9 cellular contexts compared by ENCODE assay signal in the genomic region with DNA sequence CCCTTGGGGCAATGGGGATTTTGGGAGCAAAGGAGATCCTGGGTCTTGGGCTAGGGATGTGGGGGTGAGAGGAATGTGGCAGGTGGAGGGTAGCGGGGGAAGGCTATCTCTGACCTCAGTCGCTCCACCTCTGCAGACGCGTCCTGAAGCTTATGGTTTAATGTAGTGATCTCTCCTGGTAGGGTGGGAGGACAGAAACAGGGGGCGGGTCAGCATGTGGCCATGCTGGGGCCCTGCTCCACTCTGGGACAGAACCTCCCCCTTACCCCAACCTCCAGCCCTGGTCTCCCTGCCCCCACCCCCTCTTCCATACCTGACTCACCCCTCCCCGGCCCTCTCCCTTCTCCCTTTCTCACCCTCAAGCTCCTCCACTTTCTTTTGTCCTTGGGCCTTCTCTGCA. TPM values are rescaled to one million over a fixed set of nuclear protein-coding genes. Genes with fewer than 3 reads are reported as not detected.
A peak's percentile ranks its signal among the peaks of the same experiment; 100 is the strongest.
DNase-seq lines count a peak whose midpoint lies in the region; ATAC-seq, FAIRE-seq and TF ChIP-seq lines count a peak whose summit lies in the region.
"Had no signal": no experiment of that assay in that cellular context is flagged by ENCODE, and none has a peak within 500 bp of the region (broad histone marks: within the 10 kb centered on the region; RNA-seq: fewer than 3 reads in every experiment).

No MANE protein-coding gene starts in this region.

- H3K9me2 ChIP-seq in PC-9 (ENCODE audit: insufficient read depth): no peaks in the 10 kb centered on the region

- H3K36me3 ChIP-seq in ACC112 (ENCODE audit: insufficient read depth, low read length) (peaks cover 3% of the 10 kb centered on the region; the same call in 1 of the 2 replicates), GM12878 (ENCODE audit: control insufficient read depth in 2 of 2, insufficient read depth in 2 of 2, low read length in 1 of 2) (peaks cover 11 to 23% of the 10 kb centered on the region in 2 experiments), PC-9 (ENCODE audit: low read depth) (no peaks in the 10 kb centered on the region)

- SMC1A ChIA-PET in GM12878 (lab: Charles Lee; ENCODE audit: uncharacterized antibody, unreplicated experiment): interaction anchor here (0.8 kb wide), 1 partner anchor 9 kb away, joined by 3 read pairs; no protein-coding TSS in a partner anchor

- peak; percentile 6 for ATAC-seq in GM12878
- no peak for ATAC-seq in HG03280 (IDR thresholded peaks at IDR 0.05; ENCODE audit: unreplicated experiment)

- TF ChIP-seq RAD21 in GM12878 (IDR thresholded peaks at IDR 0.05; ENCODE audit: insufficient read depth, low read depth, low read length): no peak

- H3K27me3 ChIP-seq in ACC112 (ENCODE audit: insufficient read depth, low read length) (no peaks in the 10 kb centered on the region), GM12878 (replicated peaks in 1 of 2; ENCODE audit: control insufficient read depth in 2 of 2, insufficient read depth in 2 of 2, low read length in 1 of 2) (no peaks in the 10 kb centered on the region), mononuclear cell (ENCODE audit: insufficient read depth, low read length) (no peaks in the 10 kb centered on the region), PC-9 (ENCODE audit: insufficient read depth, low read depth) (no peaks in the 10 kb centered on the region)

- in situ Hi-C loops in GM12878 (cut with MboI): no loop called here
- in situ Hi-C loops in G401 (cut with HindIII; ENCODE audit: low sequenced_read_pairs): no loop called here

- CTCF ChIA-PET in HEK293T (lab: Yijun Ruan, JAX): interaction anchor here (0.6 kb wide), 1 partner anchor 47 kb away, joined by 4 read pairs; no protein-coding TSS in a partner anchor
- CTCF ChIA-PET in GM12878 (lab: Yijun Ruan, JAX): interaction anchor here (1.5 to 1.6 kb wide), 2 partner anchors 14 to 15 kb away, joined by 4 to 5 read pairs; partner anchors contain the start of gene MVB12A
- CTCF ChIA-PET in PC-9 (lab: Charles Lee): no interaction called here

- H3K79me2 ChIP-seq in ACC112 (ENCODE audit: control insufficient read depth, insufficient read depth, low read length, unreplicated experiment): peaks cover 36% of the 10 kb centered on the region
- peaks cover 67% of the 10 kb centered on the region for H3K79me2 ChIP-seq in GM12878 (ENCODE audit: control insufficient read depth, insufficient read depth, low read length)
- no peaks in the 10 kb centered on the region for H3K79me2 ChIP-seq in PC-9 (ENCODE audit: low read depth)

- DNase-seq in HEK293T (ENCODE audit: extremely low spot score): peak; percentile 3
- DNase-seq in GM12878 (ENCODE audit: low read depth, low spot score): no peak
- DNase-seq in PC-9: no peak
- no peak for DNase-seq in SW480 (ENCODE audit: low spot score)
- DNase-seq in G401 (ENCODE audit: low spot score): no peak
- DNase-seq: IMR-90 had no signal

- peak overlapping the region; percentile 84 for H3K4me3 ChIP-seq in ACC112 (ENCODE audit: low read depth, low read length)
- peak overlapping the region; percentile 83 for H3K4me3 ChIP-seq in GM12878
- H3K4me3 ChIP-seq in mononuclear cell (ENCODE audit: low read length): peak overlapping the region; percentile 57
- H3K4me3 ChIP-seq in PC-9: no peak overlapping the region

- H3K9me3 ChIP-seq in GM12878 (replicated peaks; ENCODE audit: control insufficient read depth, insufficient read depth, low read length) (no peaks in the 10 kb centered on the region), mononuclear cell (ENCODE audit: low read depth, low read length) (no peaks in the 10 kb centered on the region), PC-9 (ENCODE audit: insufficient read depth, low read depth) (no peaks in the 10 kb centered on the region)

- peaks cover 15% of the 10 kb centered on the region for H3K4me1 ChIP-seq in ACC112 (ENCODE audit: control insufficient read depth, insufficient read depth, low read length, unreplicated experiment)
- peaks cover 6% of the 10 kb centered on the region for H3K4me1 ChIP-seq in GM12878 (ENCODE audit: control insufficient read depth, insufficient read depth, low read length)
- peaks cover 33% of the 10 kb centered on the region for H3K4me1 ChIP-seq in mononuclear cell (ENCODE audit: insufficient read depth, low read length)
- no peaks in the 10 kb centered on the region; the same call in none of the 2 replicates for H3K4me1 ChIP-seq in PC-9 (replicated peaks; ENCODE audit: insufficient read depth)

- intact Hi-C loops in GM12878 (cut with micrococcal nuclease; ENCODE audit: unreplicated experiment) (no loop called here), PC-9 (cut with micrococcal nuclease; ENCODE audit: unreplicated experiment) (no loop called here)

- FAIRE-seq in GM12878 (lab: Jason Lieb, UNC): no peak

- H4K20me1 ChIP-seq in GM12878 (ENCODE audit: control insufficient read depth, insufficient read depth): peaks cover 3% of the 10 kb centered on the region; the same call in 1 of the 2 replicates
- no peaks in the 10 kb centered on the region for H4K20me1 ChIP-seq in PC-9 (ENCODE audit: insufficient read depth)

- 78% methylated on average over 5 of the region's 6 CpGs for WGBS in GM12878 (ENCODE audit: insufficient coverage, insufficient replicate concordance, low lambda C conversion rate, missing lambda C conversion rate)

- BruUV-seq in GM12878 (replicated peaks; lab: Mats Ljungman, UMichigan): no TSS peak
- BruUV-seq in PC-9 (replicated peaks; lab: Mats Ljungman, UMichigan): no TSS peak

- peak overlapping the region; percentile 82; the same call in 1 of the 2 replicates for H3K4me2 ChIP-seq in GM12878 (ENCODE audit: control insufficient read depth, insufficient read depth)
- H3K4me2 ChIP-seq in PC-9: no peak overlapping the region

- H2AFZ ChIP-seq in ACC112 (ENCODE audit: low read length, unreplicated experiment) (no peak overlapping the region), GM12878 (ENCODE audit: control insufficient read depth, low read depth, low read length) (no peak overlapping the region), PC-9 (no peak overlapping the region)

- POLR2A ChIA-PET in HEK293T (lab: Yijun Ruan, JAX) (interaction anchor here (1.1 to 2.0 kb wide), 3 partner anchors 9 to 15 kb away, joined by 3 to 13 read pairs (median 11); partner anchors contain the start of gene MVB12A), GM12878 (lab: Charles Lee) (interaction anchor here (0.7 to 1.3 kb wide), 4 partner anchors 95 to 189 kb away, joined by 3 to 4 read pairs (median 4); partner anchors contain the start of genes DDA1 and USE1), PC-9 (lab: Charles Lee; ENCODE audit: unreplicated experiment) (no interaction called here)

- TF ChIP-seq CTCF in GM12878 (IDR thresholded peaks at IDR 0.05 in 2 of 3, conservative IDR thresholded peaks at IDR 0.05 in 1 of 3; ENCODE audit: control insufficient read depth in 2 of 3, extremely low read depth in 1 of 3, insufficient read depth in 1 of 3, low read depth in 3 of 3, low read length in 3 of 3) (no peak), PC-9 (conservative IDR thresholded peaks at IDR 0.05) (no peak)

- no peaks in the 10 kb centered on the region; the same call in 1 of the 2 replicates for H3F3A ChIP-seq in PC-9 (ENCODE audit: insufficient read depth, low read depth)

- peak overlapping the region; percentile 83; the same call in 1 of the 2 replicates for H3K27ac ChIP-seq in ACC112 (ENCODE audit: low read depth, low read length)
- H3K27ac ChIP-seq in GM12878 (ENCODE audit: control insufficient read depth, insufficient read depth): peak overlapping the region; percentile 99
- no peak overlapping the region for H3K27ac ChIP-seq in PC-9

- no peak for TF ChIP-seq EP300 in GM12878 (IDR thresholded peaks at IDR 0.05; ENCODE audit: borderline replicate concordance in 1 of 2, control insufficient read depth in 1 of 2, low read depth in 2 of 2, low read length in 2 of 2)

- RAD21 ChIA-PET in GM12878 (lab: Charles Lee; ENCODE audit: unreplicated experiment): interaction anchor here (0.6 to 1.0 kb wide), 2 partner anchors 16 to 449 kb away, joined by 3 to 4 read pairs; partner anchors contain the start of gene MVB12A

- TF ChIP-seq POLR2A in GM12878 (IDR thresholded peaks at IDR 0.05; ENCODE audit: low read depth, low read length): no peak

- peak overlapping the region; percentile 95 for H3K9ac ChIP-seq in GM12878 (ENCODE audit: control insufficient read depth, insufficient read depth, low read length)

RNA-seq across cellular contexts. Expression of gene BST2, which starts 1.4 kb away (rescaled TPM):
- 58.0 and 65.1 TPM in 2 replicates for total RNA-seq in GM12878 (2013; cell fraction: nucleolus; rRNA removed)
- total RNA-seq in GM12878 (2014; rRNA removed) (248 and 257 TPM in 2 replicates), GM12878 (2014; rRNA removed; fragmentation: Illumina TruSeq; extraction: Trizol) (161 and 175 TPM in 2 replicates), GM12878 (2021) (271 and 278 TPM in 2 replicates), mononuclear cell (25.1 TPM), PC-9 (2021) (2.7 and 3.3 TPM in 2 replicates)
- 451 TPM for polyA plus RNA-seq in GM12878 (2011; ENCODE audit: low read depth)
- polyA plus RNA-seq in GM12878 (2011; rRNA removed) (210 and 301 TPM in 2 replicates), GM12878 (2014; fragmentation: Illumina TruSeq; extraction: Trizol) (62.4 and 198 TPM in 2 replicates), GM12878 (2014; fragmentation: Nextera tagmentation; extraction: Ambion mirVana) (100 to 1,000 TPM in 1 of 2 experiments, 10 to 100 TPM in 1; 16.6 to 111 TPM), GM12878 (2014; rRNA removed) (329 and 331 TPM in 2 replicates), GM12878 (2016; fragmentation: Nextera tagmentation; extraction: Ambion mirVana) (100 to 1,000 TPM; 335 to 372 TPM)
- 363 and 467 TPM in 2 replicates for polyA plus RNA-seq in GM12878 (2011; cell fraction: cytosol; rRNA removed)
- 154 and 173 TPM in 2 replicates for polyA plus RNA-seq in GM12878 (2011; cell fraction: nucleus; rRNA removed)
- polyA plus RNA-seq in GM12878 (2012): 323 and 354 TPM in 2 replicates
- polyA minus RNA-seq in GM12878 (2011; rRNA and poly(A)+ RNA removed): 103 and 187 TPM in 2 replicates
- polyA minus RNA-seq in GM12878 (2011; cell fraction: cytosol; rRNA and poly(A)+ RNA removed): 52.8 and 53.2 TPM in 2 replicates
- polyA minus RNA-seq in GM12878 (2011; cell fraction: nucleus; rRNA and poly(A)+ RNA removed): 56.9 and 83.2 TPM in 2 replicates
- 174 and 187 TPM in 2 replicates for total RNA-seq in G401 (2014; rRNA removed; shearing (Covaris generic))

RNA-seq across cellular contexts. Expression of gene CCDC194, which starts 10.0 kb away (rescaled TPM):
- 10.3 and 11.9 TPM in 2 replicates for total RNA-seq in GM12878 (2013; cell fraction: nucleolus; rRNA removed)
- total RNA-seq in GM12878 (2014; rRNA removed) (1.1 and 1.3 TPM in 2 replicates), GM12878 (2014; rRNA removed; fragmentation: Illumina TruSeq; extraction: Trizol) (1.3 and 1.7 TPM in 2 replicates), GM12878 (2021) (1.7 and 3.0 TPM in 2 replicates), mononuclear cell (0.42 TPM), PC-9 (2021) (not detected in 2 replicates)
- polyA plus RNA-seq in GM12878 (2011; ENCODE audit: low read depth): not detected
- polyA plus RNA-seq in GM12878 (2011; rRNA removed) (0.24 and 0.87 TPM in 2 replicates), GM12878 (2014; fragmentation: Illumina TruSeq; extraction: Trizol) (0.72 and 0.86 TPM in 2 replicates), GM12878 (2014; fragmentation: Nextera tagmentation; extraction: Ambion mirVana) (under 1 TPM; 0.07 to 0.21 TPM), GM12878 (2014; rRNA removed) (2.9 and 3.4 TPM in 2 replicates), GM12878 (2016; fragmentation: Nextera tagmentation; extraction: Ambion mirVana) (1 to 10 TPM in 1 of 2 experiments, under 1 TPM in 1; 0.78 to 1.1 TPM)
- 0.45 and 0.52 TPM in 2 replicates for polyA plus RNA-seq in GM12878 (2011; cell fraction: cytosol; rRNA removed)
- 3.8 and 5.1 TPM in 2 replicates for polyA plus RNA-seq in GM12878 (2011; cell fraction: nucleus; rRNA removed)
- 1.8 and 2.2 TPM in 2 replicates for polyA plus RNA-seq in GM12878 (2012)
- 0.59 and 1.5 TPM in 2 replicates for polyA minus RNA-seq in GM12878 (2011; rRNA and poly(A)+ RNA removed)
- polyA minus RNA-seq in GM12878 (2011; cell fraction: cytosol; rRNA and poly(A)+ RNA removed): not detected in 2 replicates
- polyA minus RNA-seq in GM12878 (2011; cell fraction: nucleus; rRNA and poly(A)+ RNA removed): 1.9 and 2.3 TPM in 2 replicates
- 0.71 and 1.8 TPM in 2 replicates for total RNA-seq in G401 (2014; rRNA removed; shearing (Covaris generic))
- total RNA-seq: IMR-90 had no signal
- polyA plus RNA-seq: IMR-90 had no signal

RNA-seq across cellular contexts. Expression of gene MVB12A, which starts 15.8 kb away (rescaled TPM):
- 33.7 and 36.0 TPM in 2 replicates for total RNA-seq in GM12878 (2013; cell fraction: nucleolus; rRNA removed)
- total RNA-seq in GM12878 (2014; rRNA removed): 37.7 and 47.6 TPM in 2 replicates
- total RNA-seq in GM12878 (2014; rRNA removed; fragmentation: Illumina TruSeq; extraction: Trizol): 15.3 and 18.0 TPM in 2 replicates
- total RNA-seq in GM12878 (2021): 41.2 and 46.3 TPM in 2 replicates
- polyA plus RNA-seq in GM12878 (2011; ENCODE audit: low read depth): 7.3 TPM
- polyA plus RNA-seq in GM12878 (2011; rRNA removed): 7.9 and 16.8 TPM in 2 replicates
- 27.1 and 35.7 TPM in 2 replicates for polyA plus RNA-seq in GM12878 (2011; cell fraction: cytosol; rRNA removed)
- 37.6 and 43.4 TPM in 2 replicates for polyA plus RNA-seq in GM12878 (2011; cell fraction: nucleus; rRNA removed)
- 23.0 and 25.9 TPM in 2 replicates for polyA plus RNA-seq in GM12878 (2012)
- polyA plus RNA-seq in GM12878 (2014; fragmentation: Illumina TruSeq; extraction: Trizol): 7.6 and 16.9 TPM in 2 replicates
- 1 to 10 TPM; 1.2 to 2.6 TPM for polyA plus RNA-seq in GM12878 (2014; fragmentation: Nextera tagmentation; extraction: Ambion mirVana)
- 46.7 and 47.5 TPM in 2 replicates for polyA plus RNA-seq in GM12878 (2014; rRNA removed)
- 10 to 100 TPM; 34.7 to 40.9 TPM for polyA plus RNA-seq in GM12878 (2016; fragmentation: Nextera tagmentation; extraction: Ambion mirVana)
- polyA minus RNA-seq in GM12878 (2011; rRNA and poly(A)+ RNA removed): 8.9 and 21.1 TPM in 2 replicates
- 9.4 and 12.3 TPM in 2 replicates for polyA minus RNA-seq in GM12878 (2011; cell fraction: cytosol; rRNA and poly(A)+ RNA removed)
- polyA minus RNA-seq in GM12878 (2011; cell fraction: nucleus; rRNA and poly(A)+ RNA removed): 13.5 and 20.1 TPM in 2 replicates
- total RNA-seq in mononuclear cell: 13.1 TPM
- total RNA-seq in PC-9 (2021): 58.1 and 80.0 TPM in 2 replicates
- 76.7 and 112 TPM in 2 replicates for total RNA-seq in G401 (2014; rRNA removed; shearing (Covaris generic))

RNA-seq across cellular contexts. Expression of gene PLVAP, which starts 26.9 kb away (rescaled TPM):
- total RNA-seq in GM12878 (2013; cell fraction: nucleolus; rRNA removed): 1.1 and 1.7 TPM in 2 replicates
- 0.06 TPM in 1 of 2 replicates, not detected in the other for total RNA-seq in GM12878 (2014; rRNA removed)
- 0.18 TPM in 1 of 2 replicates, not detected in the other for total RNA-seq in GM12878 (2014; rRNA removed; fragmentation: Illumina TruSeq; extraction: Trizol)
- total RNA-seq in GM12878 (2021): 0.08 and 0.54 TPM in 2 replicates
- polyA plus RNA-seq in GM12878 (2011; ENCODE audit: low read depth): not detected
- 0.05 TPM in 1 of 2 replicates, not detected in the other for polyA plus RNA-seq in GM12878 (2011; rRNA removed)
- polyA plus RNA-seq in GM12878 (2011; cell fraction: cytosol; rRNA removed): 0.01 and 0.05 TPM in 2 replicates
- 0.31 and 0.39 TPM in 2 replicates for polyA plus RNA-seq in GM12878 (2011; cell fraction: nucleus; rRNA removed)
- polyA plus RNA-seq in GM12878 (2012): 0.21 and 0.23 TPM in 2 replicates
- polyA plus RNA-seq in GM12878 (2014; fragmentation: Illumina TruSeq; extraction: Trizol): 0.04 TPM in 1 of 2 replicates, not detected in the other
- not detected for polyA plus RNA-seq in GM12878 (2014; fragmentation: Nextera tagmentation; extraction: Ambion mirVana)
- polyA plus RNA-seq in GM12878 (2014; rRNA removed): 0.03 and 0.41 TPM in 2 replicates
- not detected for polyA plus RNA-seq in GM12878 (2016; fragmentation: Nextera tagmentation; extraction: Ambion mirVana)
- polyA minus RNA-seq in GM12878 (2011; rRNA and poly(A)+ RNA removed): not detected in 2 replicates
- polyA minus RNA-seq in GM12878 (2011; cell fraction: cytosol; rRNA and poly(A)+ RNA removed): not detected in 2 replicates
- not detected in 2 replicates for polyA minus RNA-seq in GM12878 (2011; cell fraction: nucleus; rRNA and poly(A)+ RNA removed)
- 0.63 TPM for total RNA-seq in mononuclear cell
- total RNA-seq in PC-9 (2021): not detected in 2 replicates
- total RNA-seq in G401 (2014; rRNA removed; shearing (Covaris generic)): not detected in 2 replicates
- total RNA-seq: IMR-90 had no signal
- polyA plus RNA-seq: IMR-90 had no signal

RNA-seq across cellular contexts. Expression of gene TMEM221, which starts 44.5 kb away (rescaled TPM):
- not detected in 2 replicates for total RNA-seq in GM12878 (2013; cell fraction: nucleolus; rRNA removed)
- total RNA-seq in GM12878 (2014; rRNA removed) (not detected in 2 replicates), GM12878 (2014; rRNA removed; fragmentation: Illumina TruSeq; extraction: Trizol) (not detected in 2 replicates), GM12878 (2021) (not detected in 2 replicates), mononuclear cell (not detected), PC-9 (2021) (2.0 and 3.9 TPM in 2 replicates)
- 0.13 TPM for polyA plus RNA-seq in GM12878 (2011; ENCODE audit: low read depth)
- polyA plus RNA-seq in GM12878 (2011; rRNA removed) (not detected in 2 replicates), GM12878 (2014; fragmentation: Illumina TruSeq; extraction: Trizol) (not detected in 2 replicates), GM12878 (2014; fragmentation: Nextera tagmentation; extraction: Ambion mirVana) (under 1 TPM in 1 of 2 experiments, not detected in 1; 0.04 TPM), GM12878 (2014; rRNA removed) (not detected in 2 replicates), GM12878 (2016; fragmentation: Nextera tagmentation; extraction: Ambion mirVana) (under 1 TPM in 1 of 2 experiments, not detected in 1; 0.24 TPM)
- not detected in 2 replicates for polyA plus RNA-seq in GM12878 (2011; cell fraction: cytosol; rRNA removed)
- not detected in 2 replicates for polyA plus RNA-seq in GM12878 (2011; cell fraction: nucleus; rRNA removed)
- polyA plus RNA-seq in GM12878 (2012): 0.06 TPM in 1 of 2 replicates, not detected in the other
- not detected in 2 replicates for polyA minus RNA-seq in GM12878 (2011; rRNA and poly(A)+ RNA removed)
- not detected in 2 replicates for polyA minus RNA-seq in GM12878 (2011; cell fraction: cytosol; rRNA and poly(A)+ RNA removed)
- not detected in 2 replicates for polyA minus RNA-seq in GM12878 (2011; cell fraction: nucleus; rRNA and poly(A)+ RNA removed)
- 0.49 and 1.6 TPM in 2 replicates for total RNA-seq in G401 (2014; rRNA removed; shearing (Covaris generic))
- total RNA-seq: IMR-90 had no signal
